ENCODE assay signal across 9 cellular contexts in genomic region chr1:228810855-228811654, GRCh38.
A peak's percentile ranks its signal among the peaks of the same experiment; 100 is the strongest.
DNase-seq lines count a peak whose midpoint lies in the region; ATAC-seq and TF ChIP-seq lines count a peak whose summit lies in the region.
"Had no signal": no experiment of that assay in that cellular context is flagged by ENCODE, and none has a peak within 500 bp of the region (broad histone marks: within the 10 kb centered on the region; RNA-seq: fewer than 3 reads in every experiment).

No MANE protein-coding gene starts in this region.

- no peaks in the 10 kb centered on the region for H3K9me3 Mint-ChIP-seq in activated T-helper 17 cell treated with anti-CD3 and anti-CD28 coated beads, Interleukin-2, amount 50 U/mL, for 72 hours
- H3K9me3 Mint-ChIP-seq in neural progenitor cell = no peaks in the 10 kb centered on the region

- H3K9me2 ChIP-seq in GM23248 (ENCODE audit: insufficient read depth) = no peaks in the 10 kb centered on the region

- H3K4me1 ChIP-seq in neural progenitor cell (peaks cover 31% of the 10 kb centered on the region), GM23248 (ENCODE audit: insufficient read depth) (no peaks in the 10 kb centered on the region)

- H4K20me1 ChIP-seq in neural progenitor cell (ENCODE audit: low read depth) (no peaks in the 10 kb centered on the region), GM23248 (ENCODE audit: insufficient read depth) (no peaks in the 10 kb centered on the region)

- no peak overlapping the region for H3K4me2 ChIP-seq in neural progenitor cell
- no peak overlapping the region for H3K4me2 ChIP-seq in GM23248 (ENCODE audit: unreplicated experiment)

- H3K27ac ChIP-seq in neural progenitor cell (no peak overlapping the region), coronary artery (peak overlapping the region in 1 of 2 donors; percentile 20), GM23248 (no peak overlapping the region)

- ATAC-seq in GM18517 (IDR thresholded peaks at IDR 0.05; ENCODE audit: unreplicated experiment) (peak; percentile 55), HG02763 (IDR thresholded peaks at IDR 0.05; ENCODE audit: unreplicated experiment) (peak; percentile 73), HG02610 (IDR thresholded peaks at IDR 0.05; ENCODE audit: unreplicated experiment) (no peak)
- ATAC-seq in activated T-helper 17 cell treated with anti-CD3 and anti-CD28 coated beads, Interleukin-2, amount 50 U/mL, for 72 hours (replicated peaks) = no peak

- H3K27me3 Mint-ChIP-seq in activated T-helper 17 cell treated with anti-CD3 and anti-CD28 coated beads, Interleukin-2, amount 50 U/mL, for 72 hours = no peaks in the 10 kb centered on the region
- peaks cover 3% of the 10 kb centered on the region for H3K27me3 Mint-ChIP-seq in neural progenitor cell (ENCODE audit: insufficient read depth, low read depth)

- no peaks in the 10 kb centered on the region for H3K79me2 ChIP-seq in neural progenitor cell (ENCODE audit: low read depth)
- no peaks in the 10 kb centered on the region for H3K79me2 ChIP-seq in GM23248 (ENCODE audit: insufficient read depth)

- H3K4me3 ChIP-seq in neural progenitor cell (no peak overlapping the region), coronary artery (no peak overlapping the region), GM23248 (no peak overlapping the region)

- no peak for DNase-seq in neural progenitor cell (ENCODE audit: low spot score)
- DNase-seq in coronary artery (ENCODE audit: low spot score) = no peak
- DNase-seq in NCI-H2171 (lab: John Stamatoyannopoulos, UW) = no peak
- DNase-seq in GM23248 = no peak
- DNase-seq: stimulated activated CD4-positive, alpha-beta T cell treated with anti-CD3 and anti-CD28 coated beads, Interleukin-12 subunit alpha, Interleukin-12 subunit beta, amount 100 ng/mL, for 4 hours had no signal

- H2AFZ ChIP-seq in neural progenitor cell (replicated peaks) (peak overlapping the region; percentile 22), GM23248 (no peak overlapping the region)

- TF ChIP-seq CTCF in neural progenitor cell (IDR thresholded peaks at IDR 0.05) (no peak), coronary artery (IDR thresholded peaks at IDR 0.05) (no peak)

- WGBS in GM23248 (ENCODE audit: low coverage in 1 of 2, low lambda C conversion rate in 2 of 2, missing lambda C conversion rate in 2 of 2), 2 experiments = 58 to 62% methylated on average over 6 of the region's 6 CpGs

- H3K27me3 ChIP-seq in neural progenitor cell (no peaks in the 10 kb centered on the region), GM23248 (replicated peaks; ENCODE audit: insufficient read depth) (peaks cover 9% of the 10 kb centered on the region)

- no peaks in the 10 kb centered on the region for H3K36me3 Mint-ChIP-seq in activated T-helper 17 cell treated with anti-CD3 and anti-CD28 coated beads, Interleukin-2, amount 50 U/mL, for 72 hours (ENCODE audit: low read depth)
- H3K36me3 Mint-ChIP-seq in neural progenitor cell = no peaks in the 10 kb centered on the region

- H3K4me1 Mint-ChIP-seq in activated T-helper 17 cell treated with anti-CD3 and anti-CD28 coated beads, Interleukin-2, amount 50 U/mL, for 72 hours = peaks cover 19% of the 10 kb centered on the region
- H3K4me1 Mint-ChIP-seq in neural progenitor cell = peaks cover 33% of the 10 kb centered on the region

- in situ Hi-C loops in GM23248 (cut with MboI) = no loop called here

- H3K9ac ChIP-seq in neural progenitor cell (no peak overlapping the region), GM23248 (no peak overlapping the region)

- H3K36me3 ChIP-seq in neural progenitor cell (no peaks in the 10 kb centered on the region), GM23248 (ENCODE audit: low read depth) (no peaks in the 10 kb centered on the region)

- no peak overlapping the region for H3K4me3 Mint-ChIP-seq in activated T-helper 17 cell treated with anti-CD3 and anti-CD28 coated beads, Interleukin-2, amount 50 U/mL, for 72 hours
- no peak overlapping the region for H3K4me3 Mint-ChIP-seq in neural progenitor cell

- peak overlapping the region; percentile 41 for H3K27ac Mint-ChIP-seq in activated T-helper 17 cell treated with anti-CD3 and anti-CD28 coated beads, Interleukin-2, amount 50 U/mL, for 72 hours
- H3K27ac Mint-ChIP-seq in neural progenitor cell = no peak overlapping the region

- H3K9me3 ChIP-seq in neural progenitor cell (ENCODE audit: low read depth) (no peaks in the 10 kb centered on the region), GM23248 (ENCODE audit: low read depth) (no peaks in the 10 kb centered on the region)

- peaks cover 17% of the 10 kb centered on the region for H3F3A ChIP-seq in neural progenitor cell (ENCODE audit: low read depth)
- H3F3A ChIP-seq in GM23248 (ENCODE audit: insufficient read depth) = no peaks in the 10 kb centered on the region

Comparison
In these comparisons a context has a peak if more than half of its experiments do, and no peak if none do; other contexts are left out.
1. ATAC-seq: peak in GM18517 (single experiment) and HG02763 (single experiment); none in activated T-helper 17 cell treated with anti-CD3 and anti-CD28 coated beads, Interleukin-2, amount 50 U/mL, for 72 hours (single experiment) and HG02610 (single experiment).